ENCODE assay signal across 8 cellular contexts in genomic region chr1:155859234-155859829, GRCh38. TPM values are rescaled to one million over a fixed set of nuclear protein-coding genes. Genes with fewer than 3 reads are reported as not detected.
DNase-seq lines count a peak whose midpoint lies in the region; ATAC-seq, FAIRE-seq and TF ChIP-seq lines count a peak whose summit lies in the region.

TSS of gene SYT11 (plus strand) at chr1:155859567. CDS start at chr1:155859762, 195 bp downstream.

- H3K27ac ChIP-seq in mesodermal cell (ENCODE audit: low read depth, low read length, severe bottlenecking), result peak within 1 kb of the TSS; percentile 56

- H3K36me3 Mint-ChIP-seq in IgD-negative memory B cell (peaks cover 2% of the 10 kb centered on the region), endothelial cell (ENCODE audit: low read depth, unreplicated experiment) (peaks cover 5% of the 10 kb centered on the region)

- peaks cover 19 to 23% (median 20%) of the 10 kb centered on the region in 3 donors for H3K4me1 Mint-ChIP-seq in IgD-negative memory B cell
- peaks cover 22% of the 10 kb centered on the region for H3K4me1 Mint-ChIP-seq in endothelial cell (ENCODE audit: unreplicated experiment)

- H3K4me1 ChIP-seq in mesodermal cell (ENCODE audit: control insufficient read depth, insufficient read depth, low read length, poor library complexity, severe bottlenecking), result no peaks in the 10 kb centered on the region

- peaks cover 4% of the 10 kb centered on the region for H3K27me3 Mint-ChIP-seq in IgD-negative memory B cell
- H3K27me3 Mint-ChIP-seq in endothelial cell (ENCODE audit: unreplicated experiment), result peaks cover 14% of the 10 kb centered on the region

- ATAC-seq in GM21529 (IDR thresholded peaks at IDR 0.05; ENCODE audit: unreplicated experiment), result peak; percentile 66

- H3K27ac Mint-ChIP-seq in IgD-negative memory B cell (peak within 1 kb of the TSS; percentile 74 to 96 (median 96)), endothelial cell (ENCODE audit: unreplicated experiment) (peak within 1 kb of the TSS; percentile 88)

- FAIRE-seq in D721Med (lab: Jason Lieb, UNC), result peak; percentile 82

- H3K9me3 Mint-ChIP-seq in IgD-negative memory B cell (no peaks in the 10 kb centered on the region), endothelial cell (ENCODE audit: unreplicated experiment) (no peaks in the 10 kb centered on the region)

- H3K36me3 ChIP-seq in mesodermal cell (ENCODE audit: control insufficient read depth, insufficient read depth, low read length), result peaks cover 12% of the 10 kb centered on the region

- peak; percentile 73 for DNase-seq in D721Med (ENCODE audit: insufficient read length, low spot score)
- DNase-seq in OCI-M2 (lab: John Stamatoyannopoulos, UW; ENCODE audit: unreplicated experiment), result peak; percentile 17
- peak; percentile 92 for DNase-seq in activated T-cell treated with anti-CD3 and anti-CD28 coated beads for 24 hours (ENCODE audit: low read depth)
- peak; percentile 91 for DNase-seq in endothelial cell (ENCODE audit: low spot score)
- peak; percentile 85 for DNase-seq in stimulated activated CD8-positive, alpha-beta memory T cell treated with anti-CD3 and anti-CD28 coated beads, Interleukin-15, amount 100 ng/mL, for 24 hours (ENCODE audit: low read depth)

- peak within 1 kb of the TSS; percentile 86 to 100 (median 93) for H3K4me3 Mint-ChIP-seq in IgD-negative memory B cell
- H3K4me3 Mint-ChIP-seq in endothelial cell (ENCODE audit: unreplicated experiment), result peak within 1 kb of the TSS; percentile 87

- WGBS in mesodermal cell (ENCODE audit: insufficient coverage in 2 of 2), 2 experiments, result 13 to 16% methylated on average over 30 to 33 of the region's 33 CpGs

- no peaks in the 10 kb centered on the region for H3K9me3 ChIP-seq in mesodermal cell (ENCODE audit: control insufficient read depth, low read length)

- peak within 1 kb of the TSS; percentile 39 for H3K4me3 ChIP-seq in mesodermal cell (ENCODE audit: extremely low read depth, insufficient read depth, low read length, poor library complexity, severe bottlenecking)

- no peak for TF ChIP-seq CTCF in D721Med (IDR thresholded peaks at IDR 0.05; ENCODE audit: insufficient read depth, missing control alignments)
- no peak for TF ChIP-seq CTCF in endothelial cell (IDR thresholded peaks at IDR 0.05; ENCODE audit: unreplicated experiment)

RNA-seq across cellular contexts. Expression of gene SYT11, which starts in this region (rescaled TPM):
- 4.9 TPM for polyA plus RNA-seq in IgD-negative memory B cell
- total RNA-seq in endothelial cell (ENCODE audit: unreplicated experiment), result 15.4 TPM
- polyA plus RNA-seq in mesodermal cell (2013, experiment 1 of 2), result 2.6 TPM
- 2.0 TPM for polyA plus RNA-seq in mesodermal cell (2013, experiment 2 of 2)

Comparison
In these comparisons a context has a peak if more than half of its experiments do, and no peak if none do; other contexts are left out.
1. Peak in every context shown above with its lines: DNase-seq, ATAC-seq, H3K4me3 ChIP-seq and H3K27ac ChIP-seq.
2. DNase-seq: peak in every context shown above with its lines; median percentile 92 in activated T-cell treated with anti-CD3 and anti-CD28 coated beads for 24 hours; 91 in endothelial cell; 85 in stimulated activated CD8-positive, alpha-beta memory T cell treated with anti-CD3 and anti-CD28 coated beads, Interleukin-15, amount 100 ng/mL, for 24 hours; 73 in D721Med; 17 in OCI-M2.